ENCODE assay signal across 8 cellular contexts in the genomic region with DNA sequence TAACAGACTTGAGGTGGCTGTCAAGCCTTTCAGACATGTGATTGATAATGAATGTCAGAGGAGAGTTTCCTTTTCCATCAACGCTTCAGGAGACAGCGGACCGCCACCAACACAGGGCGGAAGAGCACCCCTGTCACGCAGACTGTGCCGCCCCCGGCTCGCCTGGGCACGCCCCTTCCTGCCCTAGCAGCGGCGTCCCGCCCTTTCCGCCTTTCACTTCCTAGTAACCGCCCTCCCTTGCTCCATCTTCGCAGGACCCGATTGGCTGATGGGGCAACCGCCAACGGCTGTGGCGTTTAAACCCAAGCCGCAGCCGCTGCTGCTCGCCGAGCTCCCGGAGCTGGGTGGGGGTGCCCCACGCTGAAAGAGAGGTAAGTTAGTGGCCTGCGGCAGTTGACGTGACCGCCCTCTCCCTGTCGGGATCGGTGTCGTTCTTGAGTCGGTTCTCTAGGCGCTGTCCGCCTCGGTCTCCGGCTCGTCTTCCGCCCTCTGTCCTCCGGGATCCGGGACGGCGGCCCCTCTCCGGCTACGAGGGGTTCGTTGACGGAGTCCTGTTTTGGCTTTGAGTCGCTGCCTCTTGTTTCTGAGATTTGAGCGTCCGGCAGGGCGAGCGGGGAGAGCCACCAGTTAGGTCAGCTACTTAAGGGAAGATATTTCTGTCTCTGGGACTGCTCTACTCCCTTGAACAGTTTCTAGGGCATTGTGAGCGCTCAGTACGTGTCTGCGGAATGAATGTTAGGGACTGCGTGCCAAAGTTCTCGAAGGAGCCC. TPM values are rescaled to one million over a fixed set of nuclear protein-coding genes. Genes with fewer than 3 reads are reported as not detected.
DNase-seq lines count a peak whose midpoint lies in the region; ATAC-seq, FAIRE-seq and TF ChIP-seq lines count a peak whose summit lies in the region.

A gene with protein sequence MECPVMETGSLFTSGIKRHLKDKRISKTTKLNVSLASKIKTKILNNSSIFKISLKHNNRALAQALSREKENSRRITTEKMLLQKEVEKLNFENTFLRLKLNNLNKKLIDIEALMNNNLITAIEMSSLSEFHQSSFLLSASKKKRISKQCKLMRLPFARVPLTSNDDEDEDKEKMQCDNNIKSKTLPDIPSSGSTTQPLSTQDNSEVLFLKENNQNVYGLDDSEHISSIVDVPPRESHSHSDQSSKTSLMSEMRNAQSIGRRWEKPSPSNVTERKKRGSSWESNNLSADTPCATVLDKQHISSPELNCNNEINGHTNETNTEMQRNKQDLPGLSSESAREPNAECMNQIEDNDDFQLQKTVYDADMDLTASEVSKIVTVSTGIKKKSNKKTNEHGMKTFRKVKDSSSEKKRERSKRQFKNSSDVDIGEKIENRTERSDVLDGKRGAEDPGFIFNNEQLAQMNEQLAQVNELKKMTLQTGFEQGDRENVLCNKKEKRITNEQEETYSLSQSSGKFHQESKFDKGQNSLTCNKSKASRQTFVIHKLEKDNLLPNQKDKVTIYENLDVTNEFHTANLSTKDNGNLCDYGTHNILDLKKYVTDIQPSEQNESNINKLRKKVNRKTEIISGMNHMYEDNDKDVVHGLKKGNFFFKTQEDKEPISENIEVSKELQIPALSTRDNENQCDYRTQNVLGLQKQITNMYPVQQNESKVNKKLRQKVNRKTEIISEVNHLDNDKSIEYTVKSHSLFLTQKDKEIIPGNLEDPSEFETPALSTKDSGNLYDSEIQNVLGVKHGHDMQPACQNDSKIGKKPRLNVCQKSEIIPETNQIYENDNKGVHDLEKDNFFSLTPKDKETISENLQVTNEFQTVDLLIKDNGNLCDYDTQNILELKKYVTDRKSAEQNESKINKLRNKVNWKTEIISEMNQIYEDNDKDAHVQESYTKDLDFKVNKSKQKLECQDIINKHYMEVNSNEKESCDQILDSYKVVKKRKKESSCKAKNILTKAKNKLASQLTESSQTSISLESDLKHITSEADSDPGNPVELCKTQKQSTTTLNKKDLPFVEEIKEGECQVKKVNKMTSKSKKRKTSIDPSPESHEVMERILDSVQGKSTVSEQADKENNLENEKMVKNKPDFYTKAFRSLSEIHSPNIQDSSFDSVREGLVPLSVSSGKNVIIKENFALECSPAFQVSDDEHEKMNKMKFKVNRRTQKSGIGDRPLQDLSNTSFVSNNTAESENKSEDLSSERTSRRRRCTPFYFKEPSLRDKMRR (plus strand): TSS at position 326 of the 770 bp plus-strand sequence. CDS start 6,769 bp downstream, outside the sequence.

- no peak for TF ChIP-seq EP300 in Ishikawa (IDR thresholded peaks at IDR 0.05; ENCODE audit: borderline replicate concordance)

- no peaks in the 10 kb centered on the region for H3K9me3 ChIP-seq in endothelial cell of umbilical vein (replicated peaks; ENCODE audit: control insufficient read depth, insufficient read depth, low read length)

- peaks cover 8% of the 10 kb centered on the region for H3K4me1 ChIP-seq in endothelial cell of umbilical vein (ENCODE audit: control insufficient read depth, extremely low read depth, insufficient read depth, low read length)

- DNase-seq in DMS153 treated with DMSO at 0.1 percent for 48 hours (lab: John Stamatoyannopoulos, UW; ENCODE audit: unreplicated experiment) (peak; percentile 71), OCI-M2 (lab: John Stamatoyannopoulos, UW; ENCODE audit: unreplicated experiment) (peak; percentile 80), activated T-cell treated with anti-CD3 and anti-CD28 coated beads for 24 hours (ENCODE audit: low read depth) (peak; percentile 96), endothelial cell of umbilical vein (ENCODE audit: low read depth, low spot score) (peak; percentile 95), middle frontal gyrus (ENCODE audit: extremely low spot score, low spot score) (peak; percentile 92)
- DNase-seq in stimulated activated CD8-positive, alpha-beta memory T cell treated with anti-CD3 and anti-CD28 coated beads, Interleukin-2, amount 100 ng/mL, for 1 hour (ENCODE audit: low read depth in 2 of 2) = peak; percentile 92 to 93

- intact Hi-C loops in endothelial cell of umbilical vein (cut with micrococcal nuclease) = loop anchor here (1.0 to 5.0 kb wide), 3 partner anchors 16 to 911 kb away; a partner anchor contains a TSS

- H3K4me3 ChIP-seq in endothelial cell of umbilical vein (replicated peaks in 1 of 3; ENCODE audit: insufficient read depth in 1 of 3, low read depth in 1 of 3, low read length in 3 of 3) = peak within 1 kb of the TSS; percentile 66 to 83 (median 67)

- H3K9ac ChIP-seq in endothelial cell of umbilical vein (replicated peaks; ENCODE audit: extremely low read depth, insufficient read depth, low read length) = peak within 1 kb of the TSS; percentile 53

- H3K9me1 ChIP-seq in endothelial cell of umbilical vein (replicated peaks; ENCODE audit: control insufficient read depth, extremely low read depth, insufficient read depth, low read length) = no peaks in the 10 kb centered on the region

- H4K20me1 ChIP-seq in endothelial cell of umbilical vein (replicated peaks; ENCODE audit: control insufficient read depth, extremely low read depth, insufficient read depth, low read length) = no peaks in the 10 kb centered on the region

- dilution Hi-C loops in endothelial cell of umbilical vein (cut with MboI; ENCODE audit: extremely low pct_ligation_motif_present, low sequenced_read_pairs) = no loop called here

- H3K36me3 ChIP-seq in endothelial cell of umbilical vein (ENCODE audit: control insufficient read depth in 2 of 2, extremely low read depth in 1 of 2, insufficient read depth in 2 of 2, low read length in 2 of 2) = no peaks in the 10 kb centered on the region

- H2AFZ ChIP-seq in endothelial cell of umbilical vein (ENCODE audit: low read depth, low read length) = peak within 1 kb of the TSS; percentile 92

- CTCF ChIA-PET in endothelial cell of umbilical vein (lab: Charles Lee) = interaction anchor here (0.8 to 1.5 kb wide), 7 partner anchors 11 to 553 kb away, joined by 3 to 5 read pairs (median 3); a partner anchor contains a TSS

- no peak for TF ChIP-seq CTCF in endothelial cell of umbilical vein (IDR thresholded peaks at IDR 0.05; ENCODE audit: extremely low read depth in 1 of 2, insufficient read depth in 1 of 2, low read depth in 1 of 2, low read length in 2 of 2)

- peaks cover 17 to 19% of the 10 kb centered on the region in 2 experiments for H3K27me3 ChIP-seq in endothelial cell of umbilical vein (ENCODE audit: control insufficient read depth in 2 of 2, insufficient read depth in 2 of 2, low read length in 2 of 2)

- H3K27ac ChIP-seq in endothelial cell of umbilical vein (ENCODE audit: insufficient read depth, low read depth, low read length) = peak within 1 kb of the TSS; percentile 8

- BruUV-seq in endothelial cell of umbilical vein (replicated peaks; lab: Mats Ljungman, UMichigan) = TSS peak; percentile 79

- ATAC-seq in GM21619 (IDR thresholded peaks at IDR 0.05; ENCODE audit: unreplicated experiment) = peak; percentile 100

- no peak for TF ChIP-seq RAD21 in Ishikawa (IDR thresholded peaks at IDR 0.05; ENCODE audit: low read depth)

- H3K4me2 ChIP-seq in endothelial cell of umbilical vein (ENCODE audit: insufficient read depth, low read length) = peak within 1 kb of the TSS; percentile 91

- POLR2A ChIA-PET in endothelial cell of umbilical vein (lab: Charles Lee) = interaction anchor here (1.1 kb wide), 1 partner anchor 16 kb away, joined by 3 read pairs; a partner anchor contains a TSS

- H3K79me2 ChIP-seq in endothelial cell of umbilical vein (ENCODE audit: control insufficient read depth, insufficient read depth, low read length) = peaks cover 47% of the 10 kb centered on the region

- peak; percentile 95 for FAIRE-seq in endothelial cell of umbilical vein (lab: Jason Lieb, UNC)

- TF ChIP-seq POLR2A in endothelial cell of umbilical vein (IDR thresholded peaks at IDR 0.05; ENCODE audit: low read depth, low read length) = peak; percentile 90

TF ChIP-seq in Ishikawa, 13 proteins besides CTCF, POLR2A, EP300 and RAD21 (continues in another document):
- TF ChIP-seq TCF12 (IDR thresholded peaks at IDR 0.05; ENCODE audit: low read depth) (peak; percentile 53), YY1 (IDR thresholded peaks at IDR 0.05; ENCODE audit: low read depth) (no peak), CREB1 (IDR thresholded peaks at IDR 0.05; ENCODE audit: low read depth) (no peak), EGR1 (IDR thresholded peaks at IDR 0.05) (peak; percentile 69), FOXM1 (IDR thresholded peaks at IDR 0.05; ENCODE audit: borderline replicate concordance, low read depth) (peak; percentile 86), TAF1 (IDR thresholded peaks at IDR 0.05; ENCODE audit: low read depth) (peak; percentile 56), NFIC (IDR thresholded peaks at IDR 0.05) (0 out of 2 replicates have a peak, but pooled peaks have one; percentile 15)

TF ChIP-seq in endothelial cell of umbilical vein, 7 proteins besides CTCF, POLR2A, EP300 and RAD21:
- TF ChIP-seq MYC (IDR thresholded peaks at IDR 0.05; ENCODE audit: low read depth, low read length) (no peak), POLR2AphosphoS5 (IDR thresholded peaks at IDR 0.05; ENCODE audit: insufficient read depth, low read depth, low read length) (peak; percentile 55)
TF ChIP-seq in endothelial cell of umbilical vein: peak in this region for 1.

RNA-seq across cellular contexts. Expression of the gene that starts here (rescaled TPM):
- total RNA-seq in endothelial cell of umbilical vein = 19.7 and 20.5 TPM in 2 replicates
- 1.3 and 1.7 TPM in 2 replicates for polyA plus RNA-seq in endothelial cell of umbilical vein
- polyA plus RNA-seq in endothelial cell of umbilical vein (2011; cell fraction: cytosol; rRNA removed) = 5.4 and 6.0 TPM in 2 replicates
- 5.3 and 10.2 TPM in 2 replicates for polyA plus RNA-seq in endothelial cell of umbilical vein (2011; cell fraction: nucleus; rRNA removed)
- 6.5 and 15.9 TPM in 2 replicates for polyA plus RNA-seq in endothelial cell of umbilical vein (2012)
- 2.4 and 3.7 TPM in 2 replicates for polyA minus RNA-seq in endothelial cell of umbilical vein
- 4.2 TPM for polyA minus RNA-seq in endothelial cell of umbilical vein (2011; cell fraction: cytosol; rRNA and poly(A)+ RNA removed)
- polyA minus RNA-seq in endothelial cell of umbilical vein (2011; cell fraction: nucleus; rRNA and poly(A)+ RNA removed) = 10.3 and 10.7 TPM in 2 replicates

Comparison
In these comparisons a context has a peak if more than half of its experiments do, and no peak if none do; other contexts are left out.
1. Peak in every context shown above with its lines: DNase-seq, ATAC-seq, H3K4me3 ChIP-seq and H3K27ac ChIP-seq.